ENCODE assay signal across 1 cellular context in the genomic region with DNA sequence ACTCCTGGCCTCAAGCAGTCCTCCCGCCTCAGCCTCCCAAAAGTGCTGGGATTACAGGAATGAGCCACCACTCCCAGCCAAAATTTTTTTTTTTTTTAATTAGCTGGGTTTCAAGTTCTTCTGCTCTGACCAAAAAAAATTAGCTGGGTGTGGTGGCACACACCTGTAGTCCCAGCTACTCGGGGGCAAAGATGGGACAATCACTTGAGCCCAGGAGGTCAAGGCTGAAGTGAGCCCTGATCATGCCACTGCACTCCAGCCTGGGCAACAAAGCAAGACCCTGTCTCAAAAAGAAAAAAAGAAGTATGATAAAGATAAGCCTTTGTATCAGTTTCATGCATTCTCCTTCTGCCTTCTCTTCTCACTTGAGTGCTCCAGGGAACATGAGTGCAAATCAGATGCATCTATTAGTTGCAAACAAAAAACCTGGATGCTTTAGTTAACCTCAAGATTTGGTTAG.
TF ChIP-seq lines count a peak whose summit lies in the region.

No MANE protein-coding gene starts in this region.

TF ChIP-seq in GM23338, 12 proteins besides CTCF, POLR2A, EP300 and RAD21 (continued from another document):
- TF ChIP-seq NANOG (IDR thresholded peaks at IDR 0.05; ENCODE audit: borderline replicate concordance) (no peak), JUNB (IDR thresholded peaks at IDR 0.05; ENCODE audit: unreplicated experiment) (no peak), ZNF331 (CRISPR knock-in tag; IDR thresholded peaks at IDR 0.05; ENCODE audit: low read depth) (no peak), REST (IDR thresholded peaks at IDR 0.05; ENCODE audit: unreplicated experiment) (no peak), EZH2phosphoT487 (IDR thresholded peaks at IDR 0.05; ENCODE audit: unreplicated experiment) (no peak), ZNF114 (CRISPR knock-in tag; IDR thresholded peaks at IDR 0.05) (no peak), POLR2AphosphoS5 (IDR thresholded peaks at IDR 0.05; ENCODE audit: low read depth) (no peak)
- TF ChIP-seq, protein P1, sequence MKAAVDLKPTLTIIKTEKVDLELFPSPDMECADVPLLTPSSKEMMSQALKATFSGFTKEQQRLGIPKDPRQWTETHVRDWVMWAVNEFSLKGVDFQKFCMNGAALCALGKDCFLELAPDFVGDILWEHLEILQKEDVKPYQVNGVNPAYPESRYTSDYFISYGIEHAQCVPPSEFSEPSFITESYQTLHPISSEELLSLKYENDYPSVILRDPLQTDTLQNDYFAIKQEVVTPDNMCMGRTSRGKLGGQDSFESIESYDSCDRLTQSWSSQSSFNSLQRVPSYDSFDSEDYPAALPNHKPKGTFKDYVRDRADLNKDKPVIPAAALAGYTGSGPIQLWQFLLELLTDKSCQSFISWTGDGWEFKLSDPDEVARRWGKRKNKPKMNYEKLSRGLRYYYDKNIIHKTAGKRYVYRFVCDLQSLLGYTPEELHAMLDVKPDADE (IDR thresholded peaks at IDR 0.05): no peak
